ENCODE assay signal across 29 cellular contexts in the genomic region with DNA sequence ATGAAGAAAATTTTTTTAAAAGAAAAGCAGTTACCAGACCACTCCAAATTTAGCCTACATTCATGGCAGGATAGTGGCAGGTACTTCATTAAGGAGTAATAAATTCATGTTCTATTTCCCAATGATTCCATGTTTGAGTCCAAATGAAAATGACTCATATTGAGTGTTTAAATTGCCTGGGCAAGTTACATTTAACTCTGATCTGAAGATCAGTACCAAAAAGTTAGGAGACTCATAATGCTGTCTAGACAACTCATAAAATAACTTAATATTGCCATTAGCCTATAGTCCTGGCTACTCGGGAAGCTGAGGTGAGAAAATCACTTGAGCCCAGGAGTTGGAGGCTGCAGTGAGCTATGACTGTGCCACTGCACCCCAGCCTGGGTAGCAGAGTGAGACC.
"Had no signal": no experiment of that assay in that cellular context is flagged by ENCODE, and none has a peak within 500 bp of the region (broad histone marks: within the 10 kb centered on the region; RNA-seq: fewer than 3 reads in every experiment).

No MANE protein-coding gene starts in this region.

- H3K36me3 Mint-ChIP-seq: natural killer cell treated with Interleukin-12 subunit alpha and Interleukin-12 subunit beta and Interleukin-15 and Interleukin-18, amount 100 ng/mL, for 72 hours; stimulated activated effector memory CD8-positive, alpha-beta T cell treated with anti-CD3 and anti-CD28 coated beads, Interleukin-12 subunit alpha, Interleukin-12 subunit beta, amount 100 ng/mL, for 72 hours had no signal

- H3K27me3 ChIP-seq: gastroesophageal sphincter, heart left ventricle, hepatocyte, neutrophil, sigmoid colon, stomach, thyroid gland, vagina had no signal

- DNase-seq: cortex of kidney; effector memory CD8-positive, alpha-beta T cell; foreskin fibroblast; heart left ventricle; kidney; mesenchymal stem cell; mucosa of descending colon; naive B cell; right cardiac atrium; sigmoid colon; stimulated activated CD4-positive, alpha-beta T cell treated with anti-CD3 and anti-CD28 coated beads, Interleukin-2, amount 100 ng/mL, for 24 hours; stimulated activated CD4-positive, alpha-beta T cell treated with anti-CD3 and anti-CD28 coated beads, Interleukin-4, amount 100 ng/mL, for 24 hours; stimulated activated naive CD4-positive, alpha-beta T cell treated with Interleukin-2 at 50 U/mL for 16 hours; stomach; thyroid gland; trophoblast cell had no signal

- H3K36me3 ChIP-seq: gastroesophageal sphincter, neutrophil, prostate gland, sigmoid colon, stomach, thyroid gland, vagina had no signal

- H3K27me3 Mint-ChIP-seq: effector memory CD8-positive, alpha-beta T cell; naive B cell; natural killer cell treated with Interleukin-12 subunit alpha and Interleukin-12 subunit beta and Interleukin-15 and Interleukin-18, amount 100 ng/mL, for 72 hours had no signal

- H3K4me3 ChIP-seq: gastroesophageal sphincter, heart left ventricle, hepatocyte, lung, mucosa of descending colon, prostate gland, sigmoid colon, stomach, thyroid gland, vagina had no signal

- H3K4me3 Mint-ChIP-seq: effector memory CD8-positive, alpha-beta T cell; mesothelial cell of epicardium; naive B cell; natural killer cell treated with Interleukin-12 subunit alpha and Interleukin-12 subunit beta and Interleukin-15 and Interleukin-18, amount 100 ng/mL, for 72 hours; neural crest cell; stimulated activated effector memory CD8-positive, alpha-beta T cell treated with anti-CD3 and anti-CD28 coated beads, Interleukin-12 subunit alpha, Interleukin-12 subunit beta, amount 100 ng/mL, for 72 hours had no signal

- H3K9me3 ChIP-seq: gastroesophageal sphincter, heart left ventricle, mucosa of descending colon, neutrophil, prostate gland, sigmoid colon, stomach, thyroid gland, vagina had no signal

- FAIRE-seq: endometrium, kidney had no signal

- ATAC-seq: effector memory CD8-positive, alpha-beta T cell; gastroesophageal sphincter; heart left ventricle; left lobe of liver; mucosa of descending colon; natural killer cell treated with Interleukin-12 subunit alpha and Interleukin-12 subunit beta and Interleukin-15 and Interleukin-18, amount 100 ng/mL, for 72 hours; right cardiac atrium; stimulated activated effector memory CD8-positive, alpha-beta T cell treated with anti-CD3 and anti-CD28 coated beads, Interleukin-12 subunit alpha, Interleukin-12 subunit beta, amount 100 ng/mL, for 72 hours had no signal

- H3K9me3 Mint-ChIP-seq: effector memory CD8-positive, alpha-beta T cell; naive B cell; natural killer cell treated with Interleukin-12 subunit alpha and Interleukin-12 subunit beta and Interleukin-15 and Interleukin-18, amount 100 ng/mL, for 72 hours; neural crest cell; stimulated activated effector memory CD8-positive, alpha-beta T cell treated with anti-CD3 and anti-CD28 coated beads, Interleukin-12 subunit alpha, Interleukin-12 subunit beta, amount 100 ng/mL, for 72 hours had no signal

- H3K27ac Mint-ChIP-seq: mesothelial cell of epicardium; natural killer cell treated with Interleukin-12 subunit alpha and Interleukin-12 subunit beta and Interleukin-15 and Interleukin-18, amount 100 ng/mL, for 72 hours; stimulated activated effector memory CD8-positive, alpha-beta T cell treated with anti-CD3 and anti-CD28 coated beads, Interleukin-12 subunit alpha, Interleukin-12 subunit beta, amount 100 ng/mL, for 72 hours had no signal

- H3K27ac ChIP-seq: gastroesophageal sphincter, heart left ventricle, neutrophil, parathyroid adenoma, prostate gland, sigmoid colon, stomach, thyroid gland, vagina had no signal
